16 cellular contexts compared by ENCODE assay signal in the genomic region with DNA sequence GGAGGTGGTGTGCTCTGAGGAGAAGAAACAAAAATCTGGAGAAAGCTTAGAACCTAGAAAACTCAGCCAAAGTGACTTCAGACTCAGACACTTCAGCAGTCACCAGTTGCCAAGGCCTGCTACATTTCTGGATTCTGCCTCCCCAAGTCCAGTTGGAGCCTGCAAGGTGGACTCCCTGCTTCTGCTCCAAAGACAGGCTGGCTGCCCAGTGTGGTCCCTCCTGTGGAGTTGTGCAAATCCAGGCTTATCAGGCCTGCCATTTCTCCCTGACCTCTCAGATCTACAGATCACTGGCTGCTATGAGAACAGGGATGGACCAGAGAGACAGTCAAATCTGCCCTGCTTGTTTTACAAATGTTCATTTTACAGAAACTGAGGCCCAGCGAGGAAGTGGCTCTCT. TPM values are rescaled to one million over a fixed set of nuclear protein-coding genes. Genes with fewer than 3 reads are reported as not detected.
DNase-seq lines count a peak whose midpoint lies in the region; ATAC-seq, FAIRE-seq and TF ChIP-seq lines count a peak whose summit lies in the region.
"Had no signal": no experiment of that assay in that cellular context is flagged by ENCODE, and none has a peak within 500 bp of the region (broad histone marks: within the 10 kb centered on the region; RNA-seq: fewer than 3 reads in every experiment).

No MANE protein-coding gene starts in this region.

- 0 out of 2 replicates have a peak overlapping the region, but pooled peaks have one; percentile 9 for H2BK5ac ChIP-seq in H1 (ENCODE audit: low read depth, low read length)
- no peak overlapping the region for H2BK5ac ChIP-seq in neuronal stem cell (ENCODE audit: low read length)

- no peak overlapping the region for H3K27ac ChIP-seq in right lobe of liver
- no peak overlapping the region for H3K27ac ChIP-seq in HepG2 (ENCODE audit: extremely low read length, insufficient read depth, low read length)
- H3K27ac ChIP-seq in H1 (ENCODE audit: low read depth, low read length): no peak overlapping the region
- no peak overlapping the region for H3K27ac ChIP-seq in neuronal stem cell (replicated peaks; ENCODE audit: low read length)
- H3K27ac ChIP-seq in testis: no peak overlapping the region

- H3K4ac ChIP-seq in H1 (replicated peaks; ENCODE audit: insufficient read length, low read depth, low read length) (no peak overlapping the region), neuronal stem cell (ENCODE audit: low read length) (no peak overlapping the region)

- no peaks in the 10 kb centered on the region for H3K79me2 ChIP-seq in HepG2 (ENCODE audit: insufficient read depth, low read length)
- peaks cover 51 to 97% of the 10 kb centered on the region in 2 experiments for H3K79me2 ChIP-seq in H1 (ENCODE audit: control insufficient read depth in 1 of 2, insufficient read depth in 2 of 2, low read length in 2 of 2)

- H3K14ac ChIP-seq in H1 (ENCODE audit: insufficient read length): no peak overlapping the region
- H3K14ac ChIP-seq in neuronal stem cell (ENCODE audit: low read length): no peak overlapping the region

- no peak for TF ChIP-seq CTCF in right lobe of liver (IDR thresholded peaks at IDR 0.05)
- no peak for TF ChIP-seq CTCF in HepG2 (CRISPR knock-in tag; IDR thresholded peaks at IDR 0.05)
- no peak for TF ChIP-seq CTCF in H1 (IDR thresholded peaks at IDR 0.05; ENCODE audit: control extremely low read depth in 1 of 3, insufficient read depth in 1 of 3, low read depth in 1 of 3, low read length in 3 of 3)
- TF ChIP-seq CTCF in testis (IDR thresholded peaks at IDR 0.05): no peak

- no peak overlapping the region for H2BK120ac ChIP-seq in H1 (replicated peaks; ENCODE audit: low read depth, low read length)
- no peak overlapping the region for H2BK120ac ChIP-seq in neuronal stem cell (ENCODE audit: low read depth, low read length)

- H2AFZ ChIP-seq in HepG2 (ENCODE audit: low read length) (no peak overlapping the region), H1 (ENCODE audit: low read length) (no peak overlapping the region), neuronal stem cell (ENCODE audit: low read length) (no peak overlapping the region)

- ATAC-seq in right lobe of liver (peak in 3 of 4 donors; percentile 15 to 51 (median 47)), HepG2 (no peak)

- peaks cover 0 to 41% (median 15%) of the 10 kb centered on the region in 4 donors for H3K4me1 ChIP-seq in right lobe of liver
- H3K4me1 ChIP-seq in HepG2 (ENCODE audit: insufficient read depth, low read length): no peaks in the 10 kb centered on the region
- peaks cover 5 to 25% (median 17%) of the 10 kb centered on the region in 4 experiments for H3K4me1 ChIP-seq in H1 (replicated peaks in 1 of 4; ENCODE audit: control insufficient read depth in 3 of 4, insufficient read depth in 4 of 4, low read length in 3 of 4)
- H3K4me1 ChIP-seq in neuronal stem cell (ENCODE audit: control insufficient read depth in 2 of 2, insufficient read depth in 1 of 2, low read depth in 1 of 2, low read length in 2 of 2): peaks cover 15 to 26% of the 10 kb centered on the region in 2 donors
- H3K4me1 ChIP-seq in testis: peaks cover 30% of the 10 kb centered on the region

- H3K56ac ChIP-seq in H1 (replicated peaks; ENCODE audit: insufficient read length, low read depth, low read length): no peak overlapping the region

- H3K36me3 ChIP-seq in right lobe of liver (no peaks in the 10 kb centered on the region), HepG2 (replicated peaks in 1 of 2; ENCODE audit: control insufficient read depth in 1 of 2, insufficient read depth in 2 of 2, low read length in 2 of 2) (no peaks in the 10 kb centered on the region), H1 (ENCODE audit: control insufficient read depth in 2 of 4, insufficient read depth in 4 of 4, low read length in 3 of 4) (peaks cover 0 to under 1% (median 0%) of the 10 kb centered on the region in 4 experiments; a peak in 1 of 8 replicates), neuronal stem cell (replicated peaks in 1 of 2; ENCODE audit: control insufficient read depth in 2 of 2, insufficient read depth in 2 of 2, low read length in 2 of 2) (peaks cover 0 to 15% of the 10 kb centered on the region in 2 donors), testis (ENCODE audit: low read depth, missing control alignments) (no peaks in the 10 kb centered on the region)

- H4K20me1 ChIP-seq in HepG2 (ENCODE audit: insufficient read depth, low read length): no peaks in the 10 kb centered on the region
- peaks cover 6 to 29% of the 10 kb centered on the region in 2 experiments for H4K20me1 ChIP-seq in H1 (replicated peaks in 1 of 2; ENCODE audit: control insufficient read depth in 1 of 2, insufficient read depth in 2 of 2, low read length in 2 of 2)

- H3K4me3 ChIP-seq in right lobe of liver (no peak overlapping the region), HepG2 (replicated peaks in 1 of 3; ENCODE audit: insufficient read depth in 1 of 3, low read depth in 2 of 3, low read length in 3 of 3) (no peak overlapping the region), H1 (ENCODE audit: extremely low read depth in 1 of 4, insufficient read depth in 2 of 4, low read depth in 3 of 4, low read length in 4 of 4) (no peak overlapping the region), neuronal stem cell (ENCODE audit: low read length in 2 of 2) (no peak overlapping the region), testis (no peak overlapping the region)

- H3K27me3 ChIP-seq in right lobe of liver: no peaks in the 10 kb centered on the region
- H3K27me3 ChIP-seq in HepG2 (ENCODE audit: control insufficient read depth in 1 of 2, insufficient read depth in 2 of 2, low read length in 2 of 2): no peaks in the 10 kb centered on the region
- H3K27me3 ChIP-seq in H1 (replicated peaks in 1 of 4; ENCODE audit: control insufficient read depth in 3 of 4, extremely low read depth in 1 of 4, insufficient read depth in 3 of 4, low read length in 3 of 4): peaks cover 0 to 1% (median 0%) of the 10 kb centered on the region in 4 experiments; a peak in 1 of 7 replicates
- H3K27me3 ChIP-seq in neuronal stem cell (ENCODE audit: control insufficient read depth in 3 of 3, insufficient read depth in 3 of 3, low read depth in 1 of 3, low read length in 3 of 3): no peaks in the 10 kb centered on the region
- H3K27me3 ChIP-seq in testis: no peaks in the 10 kb centered on the region

- no peak for FAIRE-seq in HepG2 (lab: Jason Lieb, UNC)
- no peak for FAIRE-seq in H1 (lab: Jason Lieb, UNC)

- no peaks in the 10 kb centered on the region for H3K9me3 ChIP-seq in right lobe of liver
- no peaks in the 10 kb centered on the region for H3K9me3 ChIP-seq in HepG2 (ENCODE audit: low read length)
- H3K9me3 ChIP-seq in H1 (ENCODE audit: insufficient read depth in 2 of 2, low read depth in 1 of 2, low read length in 1 of 2): no peaks in the 10 kb centered on the region
- H3K9me3 ChIP-seq in neuronal stem cell (replicated peaks in 1 of 2; ENCODE audit: control insufficient read depth in 2 of 2, insufficient read depth in 1 of 2, low read depth in 1 of 2, low read length in 2 of 2): no peaks in the 10 kb centered on the region
- no peaks in the 10 kb centered on the region for H3K9me3 ChIP-seq in testis
- H3K9me3 ChIP-seq: Caco-2 had no signal

- TF ChIP-seq EP300 in HepG2 (IDR thresholded peaks at IDR 0.05; ENCODE audit: low read depth in 2 of 2, low read length in 2 of 2) (no peak), HepG2 (CRISPR knock-in tag; IDR thresholded peaks at IDR 0.05; ENCODE audit: borderline replicate concordance) (no peak), H1 (IDR thresholded peaks at IDR 0.05; ENCODE audit: borderline replicate concordance in 1 of 2, low read depth in 2 of 2, low read length in 2 of 2) (no peak)

- TF ChIP-seq POLR2A in right lobe of liver (IDR thresholded peaks at IDR 0.05) (no peak), HepG2 (IDR thresholded peaks at IDR 0.05; ENCODE audit: insufficient read depth in 1 of 2, low read depth in 2 of 2, low read length in 2 of 2) (no peak), H1 (IDR thresholded peaks at IDR 0.05; ENCODE audit: control extremely low read depth in 1 of 2, low read depth in 2 of 2, low read length in 2 of 2) (no peak), testis (IDR thresholded peaks at IDR 0.05) (no peak)

- no peak overlapping the region for H2BK12ac ChIP-seq in H1 (ENCODE audit: low read depth, low read length)
- no peak overlapping the region for H2BK12ac ChIP-seq in neuronal stem cell (ENCODE audit: low read length)

- H3K79me1 ChIP-seq in H1 (ENCODE audit: low read depth, low read length) (peaks cover 10% of the 10 kb centered on the region; the same call in 1 of the 2 replicates), neuronal stem cell (ENCODE audit: low read depth, low read length) (no peaks in the 10 kb centered on the region)

- H4K91ac ChIP-seq in H1 (replicated peaks; ENCODE audit: insufficient read length, low read length) (peak overlapping the region; percentile 7), neuronal stem cell (ENCODE audit: low read depth, low read length, poor library complexity) (no peak overlapping the region)

- BruUV-seq in HepG2 (replicated peaks; lab: Mats Ljungman, UMichigan): no TSS peak

- TF ChIP-seq RAD21 in HepG2 (CRISPR knock-in tag; IDR thresholded peaks at IDR 0.05) (no peak), H1 (IDR thresholded peaks at IDR 0.05 in 1 of 2, conservative IDR thresholded peaks at IDR 0.05 in 1 of 2; ENCODE audit: low read depth in 2 of 2, low read length in 2 of 2) (no peak)

- no peak overlapping the region for H3K4me2 ChIP-seq in HepG2 (ENCODE audit: low read depth, low read length)
- H3K4me2 ChIP-seq in H1 (ENCODE audit: insufficient read depth in 1 of 2, low read depth in 2 of 2, low read length in 2 of 2): no peak overlapping the region
- H3K4me2 ChIP-seq in neuronal stem cell (ENCODE audit: insufficient read depth, low read length, poor library complexity, severe bottlenecking): no peak overlapping the region

- intact Hi-C loops in right lobe of liver (cut with DNase I): no loop called here
- intact Hi-C loops in HepG2 (cut with micrococcal nuclease; ENCODE audit: unreplicated experiment): no loop called here
- intact Hi-C loops in testis (cut with DNase I; ENCODE audit: low total_unique reads): loop anchor here (10.0 kb wide), 1 partner anchor 65 kb away; no protein-coding TSS in a partner anchor

- no peak overlapping the region for H2BK20ac ChIP-seq in H1 (ENCODE audit: low read length)

- H3K18ac ChIP-seq in H1 (ENCODE audit: extremely low read depth, low read length): no peak overlapping the region
- H3K18ac ChIP-seq in neuronal stem cell (ENCODE audit: low read length): peak overlapping the region; percentile 65

- H3K23ac ChIP-seq in H1 (ENCODE audit: insufficient read length): no peak overlapping the region
- no peak overlapping the region for H3K23ac ChIP-seq in neuronal stem cell (ENCODE audit: low read depth, low read length, poor library complexity)

- no peak overlapping the region for H2AK5ac ChIP-seq in H1 (ENCODE audit: low read depth, low read length)
- no peak overlapping the region for H2AK5ac ChIP-seq in neuronal stem cell (ENCODE audit: low read depth, low read length)

- 100% methylated on average over 1 of the region's 1 CpG for WGBS in right lobe of liver (ENCODE audit: insufficient coverage, low coverage, low lambda C conversion rate, missing lambda C conversion rate)
- 0% methylated on average over 1 of the region's 1 CpG for WGBS in HepG2 (ENCODE audit: low lambda C conversion rate)
- WGBS in H1 (ENCODE audit: extremely low coverage in 1 of 2, insufficient coverage in 1 of 2, insufficient read length in 1 of 2, insufficient replicate concordance in 2 of 2, low coverage in 1 of 2, low lambda C conversion rate in 2 of 2, missing lambda C conversion rate in 1 of 2), 2 experiments: 95% methylated on average over 1 of the region's 1 CpG; no CpG with 5 or more reads in 1 of the 2 experiments
- WGBS in neuronal stem cell (ENCODE audit: extremely low coverage in 2 of 2, insufficient read length in 2 of 2, insufficient replicate concordance in 1 of 2), 2 donors: no CpG with 5 or more reads among the region's 1 CpG
- WGBS in testis, 2 donors: 83 to 100% methylated on average over 1 of the region's 1 CpG

- no peak overlapping the region for H4K5ac ChIP-seq in H1 (ENCODE audit: insufficient read length, low read depth, low read length)

- DNase-seq in right lobe of liver (peak in 1 of 3 donors; percentile 51), HepG2 (ENCODE audit: low spot score) (no peak), H1 (ENCODE audit: low read depth in 1 of 2, low spot score in 2 of 2) (no peak), neuronal stem cell (ENCODE audit: low spot score) (no peak), testis (no peak), NCI-H82 (lab: John Stamatoyannopoulos, UW) (no peak)
- no peak for DNase-seq in activated CD8-positive, alpha-beta memory T cell treated with anti-CD3 and anti-CD28 coated beads for 24 hours
- DNase-seq: AML-193, Caco-2, DMS53, HCEC 1CT, IMR-90, Kasumi-1, NCI-H2029, NCI-H2171 treated with DMSO at 0.1 percent for 48 hours, OCI-M1 had no signal

- POLR2A ChIA-PET in HepG2 (lab: Yijun Ruan, JAX) (no interaction called here), H1 (lab: Charles Lee; ENCODE audit: partially characterized antibody) (interaction anchor here (1.3 kb wide), 1 partner anchor 14 kb away, joined by 3 read pairs; no protein-coding TSS in a partner anchor)

- no peaks in the 10 kb centered on the region for H3K23me2 ChIP-seq in H1 (ENCODE audit: low read depth, low read length)

- in situ Hi-C loops in HepG2 (cut with HindIII; ENCODE audit: extremely low pct_ligation_motif_present, low pct_unique_long_range_greater_than_20kb): no loop called here

- H2BK15ac ChIP-seq in H1 (ENCODE audit: low read length): no peak overlapping the region
- H2BK15ac ChIP-seq in neuronal stem cell (ENCODE audit: low read length): no peak overlapping the region

- CTCF ChIA-PET in HepG2 (lab: Yijun Ruan, JAX; ENCODE audit: low intra/inter-chr PET ratio, low total read pairs) (no interaction called here), H1 (lab: Charles Lee; ENCODE audit: partially characterized antibody) (interaction anchor here (0.7 to 2.4 kb wide), 4 partner anchors 11 to 104 kb away, joined by 3 to 11 read pairs (median 5); no protein-coding TSS in a partner anchor)

- H4K8ac ChIP-seq in H1 (ENCODE audit: extremely low read depth, insufficient read depth, low read length) (no peak overlapping the region), neuronal stem cell (ENCODE audit: low read depth, low read length) (no peak overlapping the region)

- H3K9ac ChIP-seq in HepG2 (ENCODE audit: insufficient read depth, low read depth, low read length) (no peak overlapping the region), H1 (replicated peaks in 1 of 4; ENCODE audit: extremely low read depth in 1 of 4, low read depth in 3 of 4, low read length in 3 of 4) (no peak overlapping the region), neuronal stem cell (ENCODE audit: low read depth, low read length, poor library complexity) (no peak overlapping the region)

RNA-seq across cellular contexts. Expression of a gene that starts 9.9 kb away (rescaled TPM):
- total RNA-seq in right lobe of liver (1 to 10 TPM in 4 of 6 experiments, under 1 TPM in 2; 0.59 to 3.0 (median 1.3) TPM), HepG2 (2016; rRNA removed; fragmentation: Illumina TruSeq; extraction: Trizol) (0.11 TPM in 1 of 2 replicates, not detected in the other), testis (10 to 100 TPM in 1 of 2 donors, 1 to 10 TPM in 1; 8.3 to 10.3 TPM)
- total RNA-seq in HepG2 (2016; cell fraction: cytosol; rRNA removed; fragmentation: Illumina TruSeq; extraction: Trizol; ENCODE audit: low read depth): under 0.01 TPM in 1 of 2 replicates, not detected in the other
- total RNA-seq in HepG2 (2016; cell fraction: insoluble cytoplasmic fraction; rRNA removed; fragmentation: Illumina TruSeq; extraction: Trizol): 0.03 and 0.09 TPM in 2 replicates
- total RNA-seq in HepG2 (2016; cell fraction: membrane; rRNA removed; fragmentation: Illumina TruSeq; extraction: Trizol): 0.03 and 0.09 TPM in 2 replicates
- 0.13 and 0.19 TPM in 2 replicates for total RNA-seq in HepG2 (2016; cell fraction: nucleus; rRNA removed; fragmentation: Illumina TruSeq; extraction: Trizol)
- polyA plus RNA-seq in HepG2 (2011; rRNA removed) (not detected in 2 replicates), H1 (2011; rRNA removed) (22.2 and 26.4 TPM in 2 replicates), testis (ENCODE audit: insufficient read depth, low read depth, low replicate concordance) (7.4 TPM)
- not detected in 2 replicates for polyA plus RNA-seq in HepG2 (2011; cell fraction: cytosol; rRNA removed)
- 0.03 TPM in 2 replicates for polyA plus RNA-seq in HepG2 (2011; cell fraction: nucleus; rRNA removed)
- 0.03 TPM in 1 of 2 replicates, not detected in the other for polyA plus RNA-seq in HepG2 (2012)
- polyA plus RNA-seq in HepG2 (2016; cell fraction: cytosol; fragmentation: Illumina TruSeq; extraction: Trizol; ENCODE audit: low read depth): 0.03 TPM in 1 of 2 replicates, not detected in the other
- polyA plus RNA-seq in HepG2 (2016; cell fraction: insoluble cytoplasmic fraction; fragmentation: Illumina TruSeq; extraction: Trizol; ENCODE audit: low read depth): 0.17 TPM in 1 of 2 replicates, not detected in the other
- polyA plus RNA-seq in HepG2 (2016; cell fraction: membrane; fragmentation: Illumina TruSeq; extraction: Trizol; ENCODE audit: low read depth): not detected in 2 replicates
- polyA plus RNA-seq in HepG2 (2016; cell fraction: nucleus; fragmentation: Illumina TruSeq; extraction: Trizol; ENCODE audit: insufficient read depth, low read depth): 0.19 and 0.35 TPM in 2 replicates
- polyA minus RNA-seq in HepG2 (2011; rRNA and poly(A)+ RNA removed; ENCODE audit: low replicate concordance): 0.08 and 0.68 TPM in 2 replicates
- polyA minus RNA-seq in HepG2 (2011; cell fraction: cytosol; rRNA and poly(A)+ RNA removed): not detected in 2 replicates
- 0.13 and 0.50 TPM in 2 replicates for polyA minus RNA-seq in HepG2 (2011; cell fraction: nucleus; rRNA and poly(A)+ RNA removed)
- 42.5 and 44.7 TPM in 2 replicates for total RNA-seq in H1 (2021; fragmentation: NEBNext Ultra II Directional; extraction: Animal tissue kit (Norgen Biotek cat#: 25700))
- polyA plus RNA-seq in H1 (2011; cell fraction: cytosol; rRNA removed): 24.2 TPM
- polyA plus RNA-seq in H1 (2011; cell fraction: nucleus; rRNA removed): 42.0 TPM
- 28.5 to 35.1 TPM (median 34.0 TPM) in 4 replicates for polyA plus RNA-seq in H1 (2012, experiment 1 of 2)
- polyA plus RNA-seq in H1 (2012, experiment 2 of 2): 2.8 TPM
- polyA plus RNA-seq in H1 (2013, experiment 1 of 2): 33.0 TPM
- polyA plus RNA-seq in H1 (2013, experiment 2 of 2): 31.4 TPM
- 71.1 and 85.3 TPM in 2 replicates for polyA minus RNA-seq in H1 (2011; rRNA and poly(A)+ RNA removed)
- 39.4 TPM for polyA minus RNA-seq in H1 (2011; cell fraction: cytosol; rRNA and poly(A)+ RNA removed)
- polyA minus RNA-seq in H1 (2011; cell fraction: nucleus; rRNA and poly(A)+ RNA removed): 70.3 TPM
- 11.5 TPM for polyA plus RNA-seq in neuronal stem cell (2013, experiment 1 of 2)
- polyA plus RNA-seq in neuronal stem cell (2013, experiment 2 of 2): 11.4 TPM
